Comparison of ENCODE assay signal across 1 cellular context in the genomic region with DNA sequence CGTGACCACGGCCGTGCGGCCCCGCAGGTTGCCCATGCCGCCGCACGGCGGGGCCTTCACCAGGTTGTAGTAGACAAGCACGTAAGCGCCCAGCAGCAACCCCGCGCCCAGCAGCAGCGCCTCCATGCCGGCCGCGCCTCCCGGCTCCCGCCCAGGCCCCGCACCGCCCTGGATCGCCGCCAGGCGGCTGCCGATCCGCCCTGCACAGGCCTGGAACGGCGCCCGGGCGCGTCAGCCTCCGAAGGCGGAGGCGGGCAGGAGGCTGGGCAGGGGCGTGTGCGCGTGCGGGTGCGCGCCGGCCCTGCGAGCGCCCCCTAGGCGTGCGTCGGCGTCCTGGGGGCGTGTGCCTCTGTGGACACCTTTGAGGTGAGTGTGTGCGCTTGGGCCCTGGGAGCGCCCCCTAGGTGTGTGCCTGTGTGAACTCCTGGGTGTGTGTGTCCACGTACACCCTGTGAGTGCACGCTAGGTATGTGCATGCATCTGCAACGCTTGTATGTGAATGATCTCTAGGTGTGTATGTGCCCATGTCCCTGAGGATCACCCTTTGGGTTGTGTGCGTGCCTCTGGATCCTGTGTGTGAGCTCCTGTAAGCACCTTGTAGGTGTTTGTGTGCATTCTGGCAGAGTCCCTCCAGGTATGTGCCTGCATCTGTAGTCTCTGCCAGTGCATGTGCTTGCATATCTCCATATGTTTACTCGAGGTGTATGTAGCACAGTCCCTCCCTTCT.
TF ChIP-seq lines count a peak whose summit lies in the region.

A gene with protein sequence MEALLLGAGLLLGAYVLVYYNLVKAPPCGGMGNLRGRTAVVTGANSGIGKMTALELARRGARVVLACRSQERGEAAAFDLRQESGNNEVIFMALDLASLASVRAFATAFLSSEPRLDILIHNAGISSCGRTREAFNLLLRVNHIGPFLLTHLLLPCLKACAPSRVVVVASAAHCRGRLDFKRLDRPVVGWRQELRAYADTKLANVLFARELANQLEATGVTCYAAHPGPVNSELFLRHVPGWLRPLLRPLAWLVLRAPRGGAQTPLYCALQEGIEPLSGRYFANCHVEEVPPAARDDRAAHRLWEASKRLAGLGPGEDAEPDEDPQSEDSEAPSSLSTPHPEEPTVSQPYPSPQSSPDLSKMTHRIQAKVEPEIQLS (minus strand): TSS at position 261 of the 727 bp plus-strand sequence. CDS start 135 bp downstream, at position 126.

TF ChIP-seq in K562, 482 proteins besides CTCF, POLR2A, EP300 and RAD21 (continued from another document and continues in another):
- TF ChIP-seq ZBED1 (IDR thresholded peaks at IDR 0.05) (peak; percentile 33; the same call in 1 of the 2 replicates), RERE (CRISPR knock-in tag; IDR thresholded peaks at IDR 0.05; ENCODE audit: borderline replicate concordance) (no peak; the same call in 1 of the 2 replicates), TEAD2 (tag; IDR thresholded peaks at IDR 0.05) (no peak), ZNF79 (CRISPR knock-in tag; IDR thresholded peaks at IDR 0.05; ENCODE audit: low read depth) (no peak), ZNF589 (CRISPR knock-in tag; IDR thresholded peaks at IDR 0.05; ENCODE audit: low read depth) (peak; percentile 68; the same call in 1 of the 2 replicates), CHD4 (IDR thresholded peaks at IDR 0.05; ENCODE audit: insufficient read depth, insufficient replicate concordance, low read depth, low read length, poor library complexity, severe bottlenecking) (no peak), CCNT2 (IDR thresholded peaks at IDR 0.05; ENCODE audit: borderline replicate concordance, extremely low read depth, insufficient read length, low read depth, low read length) (peak; percentile 99), ZFP1 (CRISPR knock-in tag; IDR thresholded peaks at IDR 0.05) (no peak), PREB (CRISPR knock-in tag; IDR thresholded peaks at IDR 0.05) (peak; percentile 99), CLOCK (CRISPR knock-in tag; IDR thresholded peaks at IDR 0.05; ENCODE audit: borderline replicate concordance) (no peak), TCF3 (CRISPR knock-in tag; IDR thresholded peaks at IDR 0.05) (peak; percentile 62), CBFB (CRISPR knock-in tag; IDR thresholded peaks at IDR 0.05) (peak; percentile 90), NFYB (IDR thresholded peaks at IDR 0.05; ENCODE audit: extremely low read depth, insufficient read length) (no peak), LARP7 (IDR thresholded peaks at IDR 0.05) (no peak), CGGBP1 (CRISPR knock-in tag; IDR thresholded peaks at IDR 0.05) (no peak), FUS (optimal IDR thresholded peaks at IDR 0.05; ENCODE audit: low read depth, low read length) (no peak), ELF2 (CRISPR knock-in tag; IDR thresholded peaks at IDR 0.05) (peak; percentile 8; the same call in 1 of the 2 replicates), CHD2 (IDR thresholded peaks at IDR 0.05; ENCODE audit: low read depth, low read length) (no peak), MED1 (CRISPR knock-in tag; IDR thresholded peaks at IDR 0.05; ENCODE audit: borderline replicate concordance) (0 out of 2 replicates have a peak, but pooled peaks have one; percentile 91), HCFC1 (IDR thresholded peaks at IDR 0.05; ENCODE audit: low read depth, low read length) (peak; percentile 72), VEZF1 (CRISPR knock-in tag; IDR thresholded peaks at IDR 0.05) (peak; percentile 85), NR2C2 (CRISPR knock-in tag; IDR thresholded peaks at IDR 0.05) (no peak), NR2C2 (tag; IDR thresholded peaks at IDR 0.05) (peak; percentile 81; the same call in 1 of the 2 replicates), DNMT1 (IDR thresholded peaks at IDR 0.05) (no peak), TAF7 (tag; IDR thresholded peaks at IDR 0.05) (no peak), CREM (IDR thresholded peaks at IDR 0.05; ENCODE audit: low read depth) (peak; percentile 96), TEAD1 (CRISPR knock-in tag; IDR thresholded peaks at IDR 0.05) (peak in 1 of 2 experiments; percentile 74; a peak in 2 of 4 replicates), ZNF75A (CRISPR knock-in tag; IDR thresholded peaks at IDR 0.05) (no peak)
- TF ChIP-seq, protein P1, sequence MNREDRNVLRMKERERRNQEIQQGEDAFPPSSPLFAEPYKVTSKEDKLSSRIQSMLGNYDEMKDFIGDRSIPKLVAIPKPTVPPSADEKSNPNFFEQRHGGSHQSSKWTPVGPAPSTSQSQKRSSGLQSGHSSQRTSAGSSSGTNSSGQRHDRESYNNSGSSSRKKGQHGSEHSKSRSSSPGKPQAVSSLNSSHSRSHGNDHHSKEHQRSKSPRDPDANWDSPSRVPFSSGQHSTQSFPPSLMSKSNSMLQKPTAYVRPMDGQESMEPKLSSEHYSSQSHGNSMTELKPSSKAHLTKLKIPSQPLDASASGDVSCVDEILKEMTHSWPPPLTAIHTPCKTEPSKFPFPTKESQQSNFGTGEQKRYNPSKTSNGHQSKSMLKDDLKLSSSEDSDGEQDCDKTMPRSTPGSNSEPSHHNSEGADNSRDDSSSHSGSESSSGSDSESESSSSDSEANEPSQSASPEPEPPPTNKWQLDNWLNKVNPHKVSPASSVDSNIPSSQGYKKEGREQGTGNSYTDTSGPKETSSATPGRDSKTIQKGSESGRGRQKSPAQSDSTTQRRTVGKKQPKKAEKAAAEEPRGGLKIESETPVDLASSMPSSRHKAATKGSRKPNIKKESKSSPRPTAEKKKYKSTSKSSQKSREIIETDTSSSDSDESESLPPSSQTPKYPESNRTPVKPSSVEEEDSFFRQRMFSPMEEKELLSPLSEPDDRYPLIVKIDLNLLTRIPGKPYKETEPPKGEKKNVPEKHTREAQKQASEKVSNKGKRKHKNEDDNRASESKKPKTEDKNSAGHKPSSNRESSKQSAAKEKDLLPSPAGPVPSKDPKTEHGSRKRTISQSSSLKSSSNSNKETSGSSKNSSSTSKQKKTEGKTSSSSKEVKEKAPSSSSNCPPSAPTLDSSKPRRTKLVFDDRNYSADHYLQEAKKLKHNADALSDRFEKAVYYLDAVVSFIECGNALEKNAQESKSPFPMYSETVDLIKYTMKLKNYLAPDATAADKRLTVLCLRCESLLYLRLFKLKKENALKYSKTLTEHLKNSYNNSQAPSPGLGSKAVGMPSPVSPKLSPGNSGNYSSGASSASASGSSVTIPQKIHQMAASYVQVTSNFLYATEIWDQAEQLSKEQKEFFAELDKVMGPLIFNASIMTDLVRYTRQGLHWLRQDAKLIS (CRISPR knock-in tag; IDR thresholded peaks at IDR 0.05) = peak; percentile 94
- TF ChIP-seq, protein P2, sequence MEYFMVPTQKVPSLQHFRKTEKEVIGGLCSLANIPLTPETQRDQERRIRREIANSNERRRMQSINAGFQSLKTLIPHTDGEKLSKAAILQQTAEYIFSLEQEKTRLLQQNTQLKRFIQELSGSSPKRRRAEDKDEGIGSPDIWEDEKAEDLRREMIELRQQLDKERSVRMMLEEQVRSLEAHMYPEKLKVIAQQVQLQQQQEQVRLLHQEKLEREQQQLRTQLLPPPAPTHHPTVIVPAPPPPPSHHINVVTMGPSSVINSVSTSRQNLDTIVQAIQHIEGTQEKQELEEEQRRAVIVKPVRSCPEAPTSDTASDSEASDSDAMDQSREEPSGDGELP (CRISPR knock-in tag; IDR thresholded peaks at IDR 0.05; ENCODE audit: borderline replicate concordance) = peak; percentile 82; the same call in 1 of the 2 replicates
